Comparison of ENCODE assay signal across 22 cellular contexts in the genomic region with DNA sequence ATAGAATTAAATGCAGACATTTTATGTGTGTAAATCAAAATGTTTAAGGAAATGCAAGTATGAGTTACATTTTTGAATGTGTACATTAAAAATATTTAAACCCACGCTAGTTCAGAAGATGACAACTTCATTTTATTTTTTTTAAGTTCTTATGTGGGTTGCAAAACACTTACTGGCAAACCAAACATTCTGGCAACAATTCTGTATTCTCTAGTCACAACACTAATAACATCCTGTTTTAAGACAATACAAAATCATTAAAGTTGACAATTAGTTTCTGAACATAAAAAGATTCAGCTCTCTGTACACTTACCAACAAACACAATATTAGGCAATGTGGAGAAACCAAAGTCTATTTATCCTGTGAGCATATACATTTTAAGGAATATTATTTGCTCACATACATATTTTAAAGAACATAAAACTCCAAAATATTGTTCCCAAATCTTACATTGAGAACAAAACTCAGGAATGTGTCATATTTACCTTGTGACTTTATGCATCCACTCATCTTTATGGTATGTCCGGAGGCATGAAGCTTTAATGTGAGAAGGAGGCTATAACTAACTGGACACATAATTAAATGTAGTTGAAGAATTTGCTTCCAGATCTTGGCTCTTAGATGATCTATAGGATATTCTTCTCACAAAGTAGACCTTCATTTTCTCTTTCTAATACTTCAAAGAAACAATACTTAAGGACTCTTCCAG.
DNase-seq lines count a peak whose midpoint lies in the region; ATAC-seq, FAIRE-seq and TF ChIP-seq lines count a peak whose summit lies in the region.
"Had no signal": no experiment of that assay in that cellular context is flagged by ENCODE, and none has a peak within 500 bp of the region (broad histone marks: within the 10 kb centered on the region; RNA-seq: fewer than 3 reads in every experiment).

No MANE protein-coding gene starts in this region.

- H3K9me3 Mint-ChIP-seq in stimulated activated memory B cell treated with anti-CD40 and anti-IgM and Interleukin-4, amounts not matched to agents 10 μg/mL and 1 μg/mL and 100 μg/mL, for 72 hours, result no peaks in the 10 kb centered on the region

- no peak overlapping the region for H3K27ac ChIP-seq in A673 (ENCODE audit: low read depth, low read length, poor library complexity, severe bottlenecking)
- H3K27ac ChIP-seq: BLaER1 had no signal

- DNase-seq in HT1080 (ENCODE audit: low read depth) (peak; percentile 25), dermis blood vessel endothelial cell (peak; percentile 33), fibroblast of mammary gland (ENCODE audit: low read depth) (peak; percentile 20), A673 (ENCODE audit: low spot score) (no peak)
- no peak for DNase-seq in stimulated activated CD4-positive, alpha-beta T cell treated with anti-CD3 and anti-CD28 coated beads, Interleukin-2, amount 100 ng/mL, for 48 hours
- DNase-seq: 8988T; Calu3; CD4-positive, alpha-beta memory T cell; GOT3; KBM-7; NCI-H1694 treated with DMSO at 0.1 percent for 48 hours; NCI-H510A; NK-92 treated with Interleukin-12 subunit alpha and Interleukin-12 subunit beta, amount 100 ng/mL, for 24 hours; Right ventricle myocardium superior had no signal

- H3K4me1 ChIP-seq in A673 (ENCODE audit: insufficient read depth, low read length, poor library complexity, severe bottlenecking), result no peaks in the 10 kb centered on the region
- H3K4me1 ChIP-seq: BLaER1 had no signal

- H3K27ac Mint-ChIP-seq in stimulated activated memory B cell treated with anti-CD40 and anti-IgM and Interleukin-4, amounts not matched to agents 10 μg/mL and 1 μg/mL and 100 μg/mL, for 72 hours, result no peak overlapping the region
- H3K27ac Mint-ChIP-seq: CD4-positive, alpha-beta memory T cell had no signal

- no peaks in the 10 kb centered on the region for H3K36me3 Mint-ChIP-seq in stimulated activated memory B cell treated with anti-CD40 and anti-IgM and Interleukin-4, amounts not matched to agents 10 μg/mL and 1 μg/mL and 100 μg/mL, for 72 hours
- H3K36me3 Mint-ChIP-seq: CD4-positive, alpha-beta memory T cell had no signal

- BruUV-seq in A673 (replicated peaks; lab: Mats Ljungman, UMichigan), result no TSS peak

- no peaks in the 10 kb centered on the region for H3K9me3 ChIP-seq in A673 (ENCODE audit: low read depth, low read length, poor library complexity, severe bottlenecking)
- H3K9me3 ChIP-seq: BLaER1 had no signal

- H3K4me1 Mint-ChIP-seq in stimulated activated memory B cell treated with anti-CD40 and anti-IgM and Interleukin-4, amounts not matched to agents 10 μg/mL and 1 μg/mL and 100 μg/mL, for 72 hours, result no peaks in the 10 kb centered on the region
- H3K4me1 Mint-ChIP-seq: CD4-positive, alpha-beta memory T cell had no signal

- no peaks in the 10 kb centered on the region for H3K27me3 Mint-ChIP-seq in stimulated activated memory B cell treated with anti-CD40 and anti-IgM and Interleukin-4, amounts not matched to agents 10 μg/mL and 1 μg/mL and 100 μg/mL, for 72 hours
- H3K27me3 Mint-ChIP-seq: CD4-positive, alpha-beta memory T cell had no signal

- no peak for TF ChIP-seq CTCF in fibroblast of mammary gland (conservative IDR thresholded peaks at IDR 0.05; ENCODE audit: control insufficient read depth, insufficient read depth, low read depth, low read length)
- no peak for TF ChIP-seq CTCF in A673 (conservative IDR thresholded peaks at IDR 0.05; ENCODE audit: low read depth, low read length)

- CTCF ChIA-PET in A673 (lab: Charles Lee), result no interaction called here

- no peak overlapping the region for H3K4me3 Mint-ChIP-seq in stimulated activated memory B cell treated with anti-CD40 and anti-IgM and Interleukin-4, amounts not matched to agents 10 μg/mL and 1 μg/mL and 100 μg/mL, for 72 hours
- H3K4me3 Mint-ChIP-seq: CD4-positive, alpha-beta memory T cell had no signal

- H3K4me3 ChIP-seq in fibroblast of mammary gland (ENCODE audit: control insufficient read depth, low read depth, low read length) (no peak overlapping the region), A673 (ENCODE audit: low read depth, low read length, poor library complexity, severe bottlenecking) (no peak overlapping the region)
- H3K4me3 ChIP-seq: BLaER1 had no signal

- intact Hi-C loops in A673 (cut with micrococcal nuclease; ENCODE audit: unreplicated experiment), result no loop called here

- no peaks in the 10 kb centered on the region for H3K27me3 ChIP-seq in A673 (replicated peaks; ENCODE audit: insufficient read depth, low read depth, low read length, poor library complexity)
- H3K27me3 ChIP-seq: BLaER1 had no signal

- H3K36me3 ChIP-seq in A673 (ENCODE audit: insufficient read depth, low read length, poor library complexity, severe bottlenecking), result no peaks in the 10 kb centered on the region
- H3K36me3 ChIP-seq: BLaER1 had no signal

- peak; percentile 37 for FAIRE-seq in A204.1 (lab: Jason Lieb, UNC)
- FAIRE-seq: GM12892, GM18507, HepG2, RCC 7860 had no signal

- POLR2A ChIA-PET in A673 (lab: Charles Lee; ENCODE audit: low non-redundant PET), result no interaction called here

- ATAC-seq in HG03039 (IDR thresholded peaks at IDR 0.05; ENCODE audit: unreplicated experiment), result no peak
- ATAC-seq in stimulated activated memory B cell treated with anti-CD40 and anti-IgM and Interleukin-4, amounts not matched to agents 10 μg/mL and 1 μg/mL and 100 μg/mL, for 72 hours, result no peak
- ATAC-seq: HepG2 had no signal

Comparison
In these comparisons a context has a peak if more than half of its experiments do, and no peak if none do; other contexts are left out.
1. DNase-seq: peak in HT1080 (single experiment), dermis blood vessel endothelial cell (single experiment) and fibroblast of mammary gland (single experiment); none in A673 (single experiment) and stimulated activated CD4-positive, alpha-beta T cell treated with anti-CD3 and anti-CD28 coated beads, Interleukin-2, amount 100 ng/mL, for 48 hours (0 of 2).